12 cellular contexts compared by ENCODE assay signal in genomic region chr1:46691997-46692790, GRCh38. TPM values are rescaled to one million over a fixed set of nuclear protein-coding genes. Genes with fewer than 3 reads are reported as not detected.
DNase-seq lines count a peak whose midpoint lies in the region; ATAC-seq and TF ChIP-seq lines count a peak whose summit lies in the region.
"Had no signal": no experiment of that assay in that cellular context is flagged by ENCODE, and none has a peak within 500 bp of the region (broad histone marks: within the 10 kb centered on the region; RNA-seq: fewer than 3 reads in every experiment).

No MANE protein-coding gene starts in this region.

- peaks cover 68% of the 10 kb centered on the region for H3K36me3 Mint-ChIP-seq in brain
- peaks cover 52 to 57% of the 10 kb centered on the region in 2 donors for H3K36me3 Mint-ChIP-seq in stimulated activated naive B cell treated with anti-CD40 and anti-IgM and Interleukin-4, amounts not matched to agents 10 μg/mL and 1 μg/mL and 100 μg/mL, for 72 hours

- H3F3A ChIP-seq in Loucy (ENCODE audit: low read depth): peaks cover 14% of the 10 kb centered on the region

- H2AFZ ChIP-seq in Loucy (ENCODE audit: low read length): no peak overlapping the region

- H3K4me1 ChIP-seq in Loucy (ENCODE audit: insufficient read depth, low read length, poor library complexity, severe bottlenecking) (peaks cover 75% of the 10 kb centered on the region), right cardiac atrium (ENCODE audit: control insufficient read depth, insufficient read depth, low read length) (peaks cover 6% of the 10 kb centered on the region)
- H3K4me1 ChIP-seq: SJSA1 had no signal

- no peaks in the 10 kb centered on the region for H4K20me1 ChIP-seq in Loucy (ENCODE audit: insufficient read depth, low read length, poor library complexity, severe bottlenecking)

- H3K4me1 Mint-ChIP-seq in brain: peaks cover 57% of the 10 kb centered on the region
- peaks cover 10 to 25% of the 10 kb centered on the region in 2 donors for H3K4me1 Mint-ChIP-seq in stimulated activated naive B cell treated with anti-CD40 and anti-IgM and Interleukin-4, amounts not matched to agents 10 μg/mL and 1 μg/mL and 100 μg/mL, for 72 hours

- peak; percentile 28 to 44 for ATAC-seq in right cardiac atrium
- no peak for ATAC-seq in stimulated activated naive B cell treated with anti-CD40 and anti-IgM and Interleukin-4, amounts not matched to agents 10 μg/mL and 1 μg/mL and 100 μg/mL, for 72 hours (replicated peaks)
- no peak for ATAC-seq in HG02884 (IDR thresholded peaks at IDR 0.05; ENCODE audit: unreplicated experiment)
- no peak for ATAC-seq in GM21447 (IDR thresholded peaks at IDR 0.05; ENCODE audit: unreplicated experiment)
- ATAC-seq: GM12878 had no signal

- H3K9me3 ChIP-seq in Loucy (ENCODE audit: insufficient read depth, low read depth, low read length) (no peaks in the 10 kb centered on the region), right cardiac atrium (ENCODE audit: control insufficient read depth, low read length) (no peaks in the 10 kb centered on the region)
- H3K9me3 ChIP-seq: SJSA1 had no signal

- H3K27me3 ChIP-seq in Loucy (ENCODE audit: insufficient read depth, low read length, poor library complexity, severe bottlenecking): no peaks in the 10 kb centered on the region
- H3K27me3 ChIP-seq in right cardiac atrium (ENCODE audit: control insufficient read depth, insufficient read depth): no peaks in the 10 kb centered on the region
- H3K27me3 ChIP-seq: SJSA1 had no signal

- H3K4me3 Mint-ChIP-seq in brain: no peak overlapping the region
- no peak overlapping the region for H3K4me3 Mint-ChIP-seq in stimulated activated naive B cell treated with anti-CD40 and anti-IgM and Interleukin-4, amounts not matched to agents 10 μg/mL and 1 μg/mL and 100 μg/mL, for 72 hours

- no peaks in the 10 kb centered on the region for H3K9me2 ChIP-seq in Loucy (replicated peaks; ENCODE audit: low read depth, low read length)

- DNase-seq in right cardiac atrium (peak; percentile 30 to 80 (median 60)), NCI-H2171 treated with DMSO at 0.1 percent for 48 hours (lab: John Stamatoyannopoulos, UW) (no peak)
- no peak for DNase-seq in stimulated activated naive B cell treated with anti-CD40 and anti-IgM and Interleukin-4, amounts not matched to agents 10 μg/mL and 1 μg/mL and 100 μg/mL, for 72 hours
- DNase-seq: NCI-H1436 treated with DMSO at 0.1 percent for 48 hours, NCI-H526 treated with DMSO at 0.1 percent for 48 hours had no signal

- H3K4me2 ChIP-seq in Loucy (ENCODE audit: low read depth, low read length, poor library complexity, severe bottlenecking): peak overlapping the region; percentile 50

- H3K27ac Mint-ChIP-seq in brain: peak overlapping the region in 3 of 5 experiments; percentile 9 to 79 (median 43)
- H3K27ac Mint-ChIP-seq in stimulated activated naive B cell treated with anti-CD40 and anti-IgM and Interleukin-4, amounts not matched to agents 10 μg/mL and 1 μg/mL and 100 μg/mL, for 72 hours: peak overlapping the region; percentile 14

- H3K9me3 Mint-ChIP-seq in brain: peaks cover 0 to 5% (median 3%) of the 10 kb centered on the region in 5 experiments
- peaks cover 3 to 6% of the 10 kb centered on the region in 2 donors for H3K9me3 Mint-ChIP-seq in stimulated activated naive B cell treated with anti-CD40 and anti-IgM and Interleukin-4, amounts not matched to agents 10 μg/mL and 1 μg/mL and 100 μg/mL, for 72 hours

- no peak overlapping the region for H3K27ac ChIP-seq in right cardiac atrium (ENCODE audit: low read length)
- H3K27ac ChIP-seq: SJSA1 had no signal

- 55% methylated on average over 6 of the region's 6 CpGs for WGBS in right cardiac atrium

- no peak overlapping the region for H3K9ac ChIP-seq in Loucy (ENCODE audit: low read depth, low read length, poor library complexity, severe bottlenecking)

- H3K79me2 ChIP-seq in Loucy (ENCODE audit: insufficient read depth, low read length): peaks cover 49% of the 10 kb centered on the region

- no peak overlapping the region for H3K4me3 ChIP-seq in Loucy (ENCODE audit: low read length, poor library complexity, severe bottlenecking)
- no peak overlapping the region for H3K4me3 ChIP-seq in right cardiac atrium (ENCODE audit: low read length)
- H3K4me3 ChIP-seq: GM12878, SJSA1 had no signal

- H3K36me3 ChIP-seq in Loucy (ENCODE audit: insufficient read depth, low read length): peaks cover 70% of the 10 kb centered on the region

- intact Hi-C loops in right cardiac atrium (cut with DNase I): no loop called here

- no peak for TF ChIP-seq CTCF in Loucy (conservative IDR thresholded peaks at IDR 0.05; ENCODE audit: low read length)
- TF ChIP-seq CTCF in brain (conservative IDR thresholded peaks at IDR 0.05): no peak

- H3K27me3 Mint-ChIP-seq in brain: no peaks in the 10 kb centered on the region
- no peaks in the 10 kb centered on the region for H3K27me3 Mint-ChIP-seq in stimulated activated naive B cell treated with anti-CD40 and anti-IgM and Interleukin-4, amounts not matched to agents 10 μg/mL and 1 μg/mL and 100 μg/mL, for 72 hours

RNA-seq across cellular contexts. Expression of gene TEX38, which starts 20.5 kb away (rescaled TPM):
- polyA plus RNA-seq in brain (ENCODE audit: insufficient read depth, low read depth, low replicate concordance) (not detected), right cardiac atrium (0.14 TPM)
- total RNA-seq in right cardiac atrium: not detected
- total RNA-seq: GM12878, HT1080, SJSA1 had no signal

RNA-seq across cellular contexts. Expression of gene ATPAF1, which starts 24.0 kb away (rescaled TPM):
- polyA plus RNA-seq in brain (ENCODE audit: insufficient read depth, low read depth, low replicate concordance): 65.0 TPM
- total RNA-seq in right cardiac atrium: 100 to 1,000 TPM; 144 to 181 (median 166) TPM
- polyA plus RNA-seq in right cardiac atrium: 218 TPM

RNA-seq across cellular contexts. Expression of gene EFCAB14, which starts 26.7 kb away (rescaled TPM):
- polyA plus RNA-seq in brain (ENCODE audit: insufficient read depth, low read depth, low replicate concordance): 43.5 TPM
- total RNA-seq in right cardiac atrium: 10 to 100 TPM; 67.9 to 78.3 (median 75.5) TPM
- 21.3 TPM for polyA plus RNA-seq in right cardiac atrium

Comparison
In these comparisons a context has a peak if more than half of its experiments do, and no peak if none do; other contexts are left out.
1. ATAC-seq: peak in right cardiac atrium (2 of 2); none in stimulated activated naive B cell treated with anti-CD40 and anti-IgM and Interleukin-4, amounts not matched to agents 10 μg/mL and 1 μg/mL and 100 μg/mL, for 72 hours (0 of 2), HG02884 (single experiment) and GM21447 (single experiment).
2. DNase-seq: peak in right cardiac atrium (3 of 3); none in stimulated activated naive B cell treated with anti-CD40 and anti-IgM and Interleukin-4, amounts not matched to agents 10 μg/mL and 1 μg/mL and 100 μg/mL, for 72 hours (single experiment) and NCI-H2171 treated with DMSO at 0.1 percent for 48 hours (single experiment).